27 cellular contexts compared by ENCODE assay signal in genomic region chr3:129022995-129023332, GRCh38. TPM values are rescaled to one million over a fixed set of nuclear protein-coding genes. Genes with fewer than 3 reads are reported as not detected.
DNase-seq lines count a peak whose midpoint lies in the region; ATAC-seq and TF ChIP-seq lines count a peak whose summit lies in the region.
"Had no signal": no experiment of that assay in that cellular context is flagged by ENCODE, and none has a peak within 500 bp of the region (broad histone marks: within the 10 kb centered on the region; RNA-seq: fewer than 3 reads in every experiment).

No MANE protein-coding gene starts in this region.

- no peak for TF ChIP-seq POLR2A in esophagus muscularis mucosa (IDR thresholded peaks at IDR 0.05; ENCODE audit: low read depth)
- no peak for TF ChIP-seq POLR2A in thyroid gland (IDR thresholded peaks at IDR 0.05)

- H3K9me3 Mint-ChIP-seq in activated CD8-positive, alpha-beta T cell treated with anti-CD3 and anti-CD28 coated beads, Interleukin-2, amount 10 ng/mL, durations not matched to agents 7 days and 5 days (ENCODE audit: insufficient read depth), result no peaks in the 10 kb centered on the region
- H3K9me3 Mint-ChIP-seq in activated CD8-positive, alpha-beta T cell treated with anti-CD3 and anti-CD28 coated beads for 36 hours, result no peaks in the 10 kb centered on the region
- H3K9me3 Mint-ChIP-seq in natural killer cell treated with Interleukin-12 subunit alpha and Interleukin-12 subunit beta and Interleukin-15 and Interleukin-18, amount 100 ng/mL, for 72 hours, result no peaks in the 10 kb centered on the region
- H3K9me3 Mint-ChIP-seq: activated CD4-positive, alpha-beta memory T cell treated with anti-CD3 and anti-CD28 coated beads, Interleukin-2, amount 10 ng/mL, durations not matched to agents 7 days and 5 days; memory B cell; T-helper 2 cell treated with Interferon-gamma antibody and Interleukin-4, amounts not matched to agents 5 μg/mL and 100 μg/mL, for 36 hours; type B pancreatic cell had no signal

- POLR2A ChIA-PET in activated CD8-positive, alpha-beta T cell treated with anti-CD3 and anti-CD28 coated beads, Interleukin-2, amount 10 ng/mL, durations not matched to agents 7 days and 5 days (lab: Charles Lee), result no interaction called here
- POLR2A ChIA-PET in activated CD8-positive, alpha-beta T cell treated with anti-CD3 and anti-CD28 coated beads for 36 hours (lab: Charles Lee), result interaction anchor here (1.6 kb wide), 1 partner anchor 10 kb away, joined by 5 read pairs; no protein-coding TSS in a partner anchor

- peaks cover 35 to 69% (median 52%) of the 10 kb centered on the region in 4 donors for H3K4me1 ChIP-seq in esophagus muscularis mucosa
- H3K4me1 ChIP-seq in thyroid gland, result peaks cover 7 to 24% of the 10 kb centered on the region in 2 donors

- DNase-seq in activated CD8-positive, alpha-beta T cell treated with anti-CD3 and anti-CD28 coated beads, Interleukin-2, amount 10 ng/mL, durations not matched to agents 7 days and 5 days, result no peak
- no peak for DNase-seq in activated CD8-positive, alpha-beta T cell treated with anti-CD3 and anti-CD28 coated beads for 36 hours
- DNase-seq in esophagus muscularis mucosa (ENCODE audit: extremely low spot score) (no peak), thyroid gland (no peak), NCI-H524 (lab: John Stamatoyannopoulos, UW) (no peak)
- DNase-seq in natural killer cell treated with Interleukin-12 subunit alpha and Interleukin-12 subunit beta and Interleukin-15 and Interleukin-18, amount 100 ng/mL, for 72 hours (ENCODE audit: low spot score), result no peak
- DNase-seq in NK-92 treated with Interleukin-12 subunit alpha and Interleukin-12 subunit beta, amount 100 ng/mL, for 24 hours (lab: John Stamatoyannopoulos, UW), result no peak
- DNase-seq: activated CD4-positive, alpha-beta memory T cell treated with anti-CD3 and anti-CD28 coated beads, Interleukin-2, amount 10 ng/mL, durations not matched to agents 7 days and 5 days; activated CD4-positive, alpha-beta T cell treated with anti-CD3 and anti-CD28 coated beads for 1 hour; activated T-cell treated with anti-CD3 and anti-CD28 coated beads for 4 hours; DMS79; MM.1S; NCI-H2029; NCI-H526; PC-3; SHP77; stimulated activated CD4-positive, alpha-beta T cell treated with anti-CD3 and anti-CD28 coated beads, Interleukin-12 subunit alpha, Interleukin-12 subunit beta, amount 100 ng/mL, for 4 hours; stimulated activated CD4-positive, alpha-beta T cell treated with anti-CD3 and anti-CD28 coated beads, Interleukin-4, amount 100 ng/mL, for 24 hours had no signal

- no peak for TF ChIP-seq EP300 in esophagus muscularis mucosa (IDR thresholded peaks at IDR 0.05)

- H3K4me1 Mint-ChIP-seq in activated CD8-positive, alpha-beta T cell treated with anti-CD3 and anti-CD28 coated beads, Interleukin-2, amount 10 ng/mL, durations not matched to agents 7 days and 5 days (ENCODE audit: low read depth), result peaks cover 33% of the 10 kb centered on the region
- peaks cover 22% of the 10 kb centered on the region for H3K4me1 Mint-ChIP-seq in activated CD8-positive, alpha-beta T cell treated with anti-CD3 and anti-CD28 coated beads for 36 hours (ENCODE audit: low read depth)
- peaks cover 37 to 38% of the 10 kb centered on the region in 2 donors for H3K4me1 Mint-ChIP-seq in natural killer cell treated with Interleukin-12 subunit alpha and Interleukin-12 subunit beta and Interleukin-15 and Interleukin-18, amount 100 ng/mL, for 72 hours (ENCODE audit: low read depth in 2 of 2)

- no peak overlapping the region for H3K4me3 ChIP-seq in esophagus muscularis mucosa
- H3K4me3 ChIP-seq in thyroid gland (replicated peaks in 1 of 3), result no peak overlapping the region

- intact Hi-C loops in activated CD8-positive, alpha-beta T cell treated with anti-CD3 and anti-CD28 coated beads for 36 hours (cut with micrococcal nuclease), result no loop called here
- intact Hi-C loops in esophagus muscularis mucosa (cut with DNase I) (no loop called here), thyroid gland (cut with DNase I) (no loop called here)

- H3K9me3 ChIP-seq in esophagus muscularis mucosa (no peaks in the 10 kb centered on the region), thyroid gland (no peaks in the 10 kb centered on the region)

- H3K4me3 Mint-ChIP-seq in activated CD8-positive, alpha-beta T cell treated with anti-CD3 and anti-CD28 coated beads, Interleukin-2, amount 10 ng/mL, durations not matched to agents 7 days and 5 days, result no peak overlapping the region
- no peak overlapping the region for H3K4me3 Mint-ChIP-seq in activated CD8-positive, alpha-beta T cell treated with anti-CD3 and anti-CD28 coated beads for 36 hours
- no peak overlapping the region for H3K4me3 Mint-ChIP-seq in natural killer cell treated with Interleukin-12 subunit alpha and Interleukin-12 subunit beta and Interleukin-15 and Interleukin-18, amount 100 ng/mL, for 72 hours
- H3K4me3 Mint-ChIP-seq: activated CD4-positive, alpha-beta memory T cell treated with anti-CD3 and anti-CD28 coated beads, Interleukin-2, amount 10 ng/mL, durations not matched to agents 7 days and 5 days; activated naive CD8-positive, alpha-beta T cell; CD14-positive monocyte; memory B cell; T-helper 2 cell treated with Interferon-gamma antibody and Interleukin-4, amounts not matched to agents 5 μg/mL and 100 μg/mL, for 36 hours; type B pancreatic cell had no signal

- ATAC-seq in activated CD8-positive, alpha-beta T cell treated with anti-CD3 and anti-CD28 coated beads, Interleukin-2, amount 10 ng/mL, durations not matched to agents 7 days and 5 days, result no peak
- ATAC-seq in activated CD8-positive, alpha-beta T cell treated with anti-CD3 and anti-CD28 coated beads for 36 hours, result no peak
- no peak for ATAC-seq in natural killer cell treated with Interleukin-12 subunit alpha and Interleukin-12 subunit beta and Interleukin-15 and Interleukin-18, amount 100 ng/mL, for 72 hours
- no peak for ATAC-seq in GM18502 (IDR thresholded peaks at IDR 0.05; ENCODE audit: poor library complexity, unreplicated experiment)
- ATAC-seq: HCT116, PC-3 had no signal

- H3K27me3 ChIP-seq in esophagus muscularis mucosa (no peaks in the 10 kb centered on the region), thyroid gland (no peaks in the 10 kb centered on the region)

- CTCF ChIA-PET in activated CD8-positive, alpha-beta T cell treated with anti-CD3 and anti-CD28 coated beads, Interleukin-2, amount 10 ng/mL, durations not matched to agents 7 days and 5 days (lab: Charles Lee), result interaction anchor here (0.6 to 3.0 kb wide), 3 partner anchors 11 to 53 kb away, joined by 3 to 9 read pairs (median 7); no protein-coding TSS in a partner anchor
- CTCF ChIA-PET in activated CD8-positive, alpha-beta T cell treated with anti-CD3 and anti-CD28 coated beads for 36 hours (lab: Charles Lee), result interaction anchor here (1.1 to 8.6 kb wide), 3 partner anchors 17 to 53 kb away, joined by 9 to 66 read pairs (median 15); no protein-coding TSS in a partner anchor

- peak overlapping the region; percentile 54 to 71 (median 60) for H3K27ac ChIP-seq in esophagus muscularis mucosa (replicated peaks in 1 of 4)
- peak overlapping the region in 2 of 3 donors; percentile 5 to 8 for H3K27ac ChIP-seq in thyroid gland
- H3K27ac ChIP-seq: 22Rv1, parathyroid adenoma had no signal

- no peaks in the 10 kb centered on the region for H3K27me3 Mint-ChIP-seq in activated CD8-positive, alpha-beta T cell treated with anti-CD3 and anti-CD28 coated beads, Interleukin-2, amount 10 ng/mL, durations not matched to agents 7 days and 5 days (ENCODE audit: low read depth)
- H3K27me3 Mint-ChIP-seq in activated CD8-positive, alpha-beta T cell treated with anti-CD3 and anti-CD28 coated beads for 36 hours, result no peaks in the 10 kb centered on the region
- no peaks in the 10 kb centered on the region for H3K27me3 Mint-ChIP-seq in natural killer cell treated with Interleukin-12 subunit alpha and Interleukin-12 subunit beta and Interleukin-15 and Interleukin-18, amount 100 ng/mL, for 72 hours
- H3K27me3 Mint-ChIP-seq: activated naive CD8-positive, alpha-beta T cell; memory B cell had no signal

- TF ChIP-seq CTCF in activated CD8-positive, alpha-beta T cell treated with anti-CD3 and anti-CD28 coated beads for 36 hours (IDR thresholded peaks at IDR 0.05), result no peak
- no peak for TF ChIP-seq CTCF in esophagus muscularis mucosa (IDR thresholded peaks at IDR 0.05)
- TF ChIP-seq CTCF in thyroid gland (IDR thresholded peaks at IDR 0.05), result no peak

- 61% methylated on average over 2 of the region's 2 CpGs for WGBS in esophagus muscularis mucosa
- WGBS in thyroid gland, 2 donors, result 82 to 85% methylated on average over 2 of the region's 2 CpGs

- H3K27ac Mint-ChIP-seq in activated CD8-positive, alpha-beta T cell treated with anti-CD3 and anti-CD28 coated beads, Interleukin-2, amount 10 ng/mL, durations not matched to agents 7 days and 5 days, result peak overlapping the region; percentile 20
- no peak overlapping the region for H3K27ac Mint-ChIP-seq in activated CD8-positive, alpha-beta T cell treated with anti-CD3 and anti-CD28 coated beads for 36 hours
- peak overlapping the region; percentile 79 to 89 for H3K27ac Mint-ChIP-seq in natural killer cell treated with Interleukin-12 subunit alpha and Interleukin-12 subunit beta and Interleukin-15 and Interleukin-18, amount 100 ng/mL, for 72 hours
- H3K27ac Mint-ChIP-seq: activated CD4-positive, alpha-beta memory T cell treated with anti-CD3 and anti-CD28 coated beads, Interleukin-2, amount 10 ng/mL, durations not matched to agents 7 days and 5 days; activated naive CD8-positive, alpha-beta T cell; CD14-positive monocyte; memory B cell; T-helper 2 cell treated with Interferon-gamma antibody and Interleukin-4, amounts not matched to agents 5 μg/mL and 100 μg/mL, for 36 hours; type B pancreatic cell had no signal

- H3K36me3 Mint-ChIP-seq in activated CD8-positive, alpha-beta T cell treated with anti-CD3 and anti-CD28 coated beads, Interleukin-2, amount 10 ng/mL, durations not matched to agents 7 days and 5 days (ENCODE audit: low read depth), result no peaks in the 10 kb centered on the region
- H3K36me3 Mint-ChIP-seq in activated CD8-positive, alpha-beta T cell treated with anti-CD3 and anti-CD28 coated beads for 36 hours (ENCODE audit: low read depth), result no peaks in the 10 kb centered on the region
- no peaks in the 10 kb centered on the region for H3K36me3 Mint-ChIP-seq in natural killer cell treated with Interleukin-12 subunit alpha and Interleukin-12 subunit beta and Interleukin-15 and Interleukin-18, amount 100 ng/mL, for 72 hours
- H3K36me3 Mint-ChIP-seq: CD14-positive monocyte, memory B cell, type B pancreatic cell had no signal

- H3K36me3 ChIP-seq in esophagus muscularis mucosa, result no peaks in the 10 kb centered on the region
- no peaks in the 10 kb centered on the region for H3K36me3 ChIP-seq in thyroid gland

RNA-seq across cellular contexts. Expression of gene EFCC1, which starts 21.9 kb away (rescaled TPM):
- under 1 TPM; 0.13 to 0.21 TPM for total RNA-seq in activated CD8-positive, alpha-beta T cell treated with anti-CD3 and anti-CD28 coated beads, Interleukin-2, amount 10 ng/mL, durations not matched to agents 7 days and 5 days
- under 1 TPM; 0.16 to 0.38 TPM for total RNA-seq in activated CD8-positive, alpha-beta T cell treated with anti-CD3 and anti-CD28 coated beads for 36 hours
- total RNA-seq in esophagus muscularis mucosa (10 to 100 TPM in 1 of 4 donors, 1 to 10 TPM in 3; 5.8 to 15.8 (median 7.9) TPM), thyroid gland (10 to 100 TPM in 2 of 4 donors, 1 to 10 TPM in 2; 3.6 to 16.8 (median 9.9) TPM)
- total RNA-seq in natural killer cell treated with Interleukin-12 subunit alpha and Interleukin-12 subunit beta and Interleukin-15 and Interleukin-18, amount 100 ng/mL, for 72 hours, result under 1 TPM in 1 of 2 donors, not detected in 1; 0.21 TPM
- total RNA-seq: activated CD4-positive, alpha-beta memory T cell treated with anti-CD3 and anti-CD28 coated beads, Interleukin-2, amount 10 ng/mL, durations not matched to agents 7 days and 5 days; PC-3 had no signal

RNA-seq across cellular contexts. Expression of gene CFAP92, which starts 29.1 kb away (rescaled TPM):
- total RNA-seq in activated CD8-positive, alpha-beta T cell treated with anti-CD3 and anti-CD28 coated beads, Interleukin-2, amount 10 ng/mL, durations not matched to agents 7 days and 5 days, result under 1 TPM; 0.18 to 0.26 TPM
- total RNA-seq in activated CD8-positive, alpha-beta T cell treated with anti-CD3 and anti-CD28 coated beads for 36 hours, result under 1 TPM; 0.38 to 0.83 TPM
- total RNA-seq in esophagus muscularis mucosa (1 to 10 TPM in 1 of 4 donors, under 1 TPM in 3; 0.19 to 1.2 (median 0.47) TPM), thyroid gland (1 to 10 TPM in 1 of 4 donors, under 1 TPM in 3; 0.40 to 2.5 (median 0.57) TPM)
- under 1 TPM in 1 of 2 donors, not detected in 1; 0.50 TPM for total RNA-seq in natural killer cell treated with Interleukin-12 subunit alpha and Interleukin-12 subunit beta and Interleukin-15 and Interleukin-18, amount 100 ng/mL, for 72 hours

RNA-seq across cellular contexts. Expression of gene GP9, which starts 37.6 kb away (rescaled TPM):
- total RNA-seq in activated CD8-positive, alpha-beta T cell treated with anti-CD3 and anti-CD28 coated beads, Interleukin-2, amount 10 ng/mL, durations not matched to agents 7 days and 5 days, result not detected
- total RNA-seq in activated CD8-positive, alpha-beta T cell treated with anti-CD3 and anti-CD28 coated beads for 36 hours, result not detected
- total RNA-seq in esophagus muscularis mucosa (under 1 TPM in 1 of 4 donors, not detected in 3; 0.50 TPM), thyroid gland (not detected)
- total RNA-seq in natural killer cell treated with Interleukin-12 subunit alpha and Interleukin-12 subunit beta and Interleukin-15 and Interleukin-18, amount 100 ng/mL, for 72 hours, result under 1 TPM in 1 of 2 donors, not detected in 1; 0.45 TPM
- total RNA-seq: activated CD4-positive, alpha-beta memory T cell treated with anti-CD3 and anti-CD28 coated beads, Interleukin-2, amount 10 ng/mL, durations not matched to agents 7 days and 5 days; PC-3 had no signal
